9 cellular contexts compared by ENCODE assay signal in genomic region chr5:134567651-134568338, GRCh38. TPM values are rescaled to one million over a fixed set of nuclear protein-coding genes. Genes with fewer than 3 reads are reported as not detected.
DNase-seq lines count a peak whose midpoint lies in the region; ATAC-seq and TF ChIP-seq lines count a peak whose summit lies in the region.
"Had no signal": no experiment of that assay in that cellular context is flagged by ENCODE, and none has a peak within 500 bp of the region (broad histone marks: within the 10 kb centered on the region; RNA-seq: fewer than 3 reads in every experiment).

No MANE protein-coding gene starts in this region.

- H3K27ac ChIP-seq in heart left ventricle (peak overlapping the region in 11 of 12 donors; percentile 74 to 90 (median 84)), skeletal muscle tissue (ENCODE audit: low read depth, low read length) (peak overlapping the region; percentile 59)

- CTCF ChIA-PET in activated CD8-positive, alpha-beta T cell treated with anti-CD3 and anti-CD28 coated beads for 36 hours (lab: Charles Lee) = interaction anchor here (1.2 to 2.7 kb wide), 4 partner anchors 10 to 24 kb away, joined by 3 to 12 read pairs (median 3); no protein-coding TSS in a partner anchor

- H3K27ac Mint-ChIP-seq in activated CD8-positive, alpha-beta T cell treated with anti-CD3 and anti-CD28 coated beads for 36 hours = peak overlapping the region; percentile 72

- intact Hi-C loops in activated CD8-positive, alpha-beta T cell treated with anti-CD3 and anti-CD28 coated beads for 36 hours (cut with micrococcal nuclease) = no loop called here
- intact Hi-C loops in heart left ventricle (cut with DNase I) = loop anchor here in 4 of 10 donors (2.0 to 10.0 kb wide), 3 partner anchors 35 to 133 kb away; no protein-coding TSS in a partner anchor

- TF ChIP-seq POLR2A in heart left ventricle (IDR thresholded peaks at IDR 0.05) = no peak

- H3K27me3 Mint-ChIP-seq in activated CD8-positive, alpha-beta T cell treated with anti-CD3 and anti-CD28 coated beads for 36 hours = no peaks in the 10 kb centered on the region

- H3K9me3 ChIP-seq in heart left ventricle (no peaks in the 10 kb centered on the region), skeletal muscle tissue (ENCODE audit: control insufficient read depth in 3 of 3, low read length in 3 of 3) (no peaks in the 10 kb centered on the region)

- peak; percentile 50 for DNase-seq in GM04503 (ENCODE audit: low read depth)
- no peak for DNase-seq in activated CD8-positive, alpha-beta T cell treated with anti-CD3 and anti-CD28 coated beads for 36 hours
- peak in 2 of 5 donors; percentile 54 to 82 for DNase-seq in heart left ventricle
- no peak for DNase-seq in NCI-H2171 treated with DMSO at 0.1 percent for 48 hours (lab: John Stamatoyannopoulos, UW)
- no peak for DNase-seq in GM19240 (ENCODE audit: insufficient read length, low spot score)
- DNase-seq: NCI-H1092 treated with DMSO at 0.1 percent for 48 hours had no signal

- H3K9ac ChIP-seq in skeletal muscle tissue (ENCODE audit: low read depth in 1 of 3, low read length in 3 of 3) = peak overlapping the region in 1 of 3 donors; percentile 9

- no peak for ATAC-seq in activated CD8-positive, alpha-beta T cell treated with anti-CD3 and anti-CD28 coated beads for 36 hours
- peak; percentile 22 to 74 (median 64) for ATAC-seq in heart left ventricle
- no peak for ATAC-seq in HG03571 (IDR thresholded peaks at IDR 0.05; ENCODE audit: unreplicated experiment)
- ATAC-seq in HG02870 (IDR thresholded peaks at IDR 0.05; ENCODE audit: unreplicated experiment) = no peak

- POLR2A ChIA-PET in activated CD8-positive, alpha-beta T cell treated with anti-CD3 and anti-CD28 coated beads for 36 hours (lab: Charles Lee) = interaction anchor here (1.7 kb wide), 1 partner anchor 9 kb away, joined by 4 read pairs; no protein-coding TSS in a partner anchor

- no peak overlapping the region for H3K4me3 Mint-ChIP-seq in activated CD8-positive, alpha-beta T cell treated with anti-CD3 and anti-CD28 coated beads for 36 hours

- TF ChIP-seq CTCF in activated CD8-positive, alpha-beta T cell treated with anti-CD3 and anti-CD28 coated beads for 36 hours (IDR thresholded peaks at IDR 0.05) = no peak
- TF ChIP-seq CTCF in heart left ventricle (IDR thresholded peaks at IDR 0.05) = no peak

- H3K36me3 ChIP-seq in heart left ventricle (peaks cover 0 to 89% (median 74%) of the 10 kb centered on the region in 9 donors), skeletal muscle tissue (ENCODE audit: control insufficient read depth in 3 of 3, insufficient read depth in 3 of 3, low read length in 3 of 3) (peaks cover 46 to 66% (median 61%) of the 10 kb centered on the region in 3 donors)

- H3K9me3 Mint-ChIP-seq in activated CD8-positive, alpha-beta T cell treated with anti-CD3 and anti-CD28 coated beads for 36 hours = no peaks in the 10 kb centered on the region

- H3K27me3 ChIP-seq in heart left ventricle = no peaks in the 10 kb centered on the region
- no peaks in the 10 kb centered on the region for H3K27me3 ChIP-seq in skeletal muscle tissue (ENCODE audit: control insufficient read depth in 3 of 3, insufficient read depth in 3 of 3, low read length in 3 of 3)

- H3K4me1 Mint-ChIP-seq in activated CD8-positive, alpha-beta T cell treated with anti-CD3 and anti-CD28 coated beads for 36 hours (ENCODE audit: low read depth) = peaks cover 8% of the 10 kb centered on the region

- H3K36me3 Mint-ChIP-seq in activated CD8-positive, alpha-beta T cell treated with anti-CD3 and anti-CD28 coated beads for 36 hours (ENCODE audit: low read depth) = peaks cover 31% of the 10 kb centered on the region

- H3K4me1 ChIP-seq in heart left ventricle (peaks cover 16 to 55% (median 41%) of the 10 kb centered on the region in 12 donors), skeletal muscle tissue (ENCODE audit: control insufficient read depth in 3 of 3, insufficient read depth in 3 of 3, low read length in 3 of 3) (peaks cover 49 to 58% (median 55%) of the 10 kb centered on the region in 3 donors)

- H3K4me3 ChIP-seq in heart left ventricle (no peak overlapping the region), skeletal muscle tissue (ENCODE audit: low read length in 3 of 3) (no peak overlapping the region)

- 52 to 71% (median 59%) methylated on average over 6 of the region's 6 CpGs for WGBS in heart left ventricle, 4 donors

RNA-seq across cellular contexts. Expression of gene JADE2, which starts 42.3 kb away (rescaled TPM):
- total RNA-seq in activated CD8-positive, alpha-beta T cell treated with anti-CD3 and anti-CD28 coated beads for 36 hours = 10 to 100 TPM; 58.7 to 61.2 TPM
- 10 to 100 TPM; 22.8 to 54.8 (median 33.9) TPM for total RNA-seq in heart left ventricle
- polyA plus RNA-seq in heart left ventricle = 10 to 100 TPM in 1 of 2 donors, 1 to 10 TPM in 1; 8.3 to 17.1 TPM
- 1.6 TPM for total RNA-seq in skeletal muscle tissue

Comparison
In these comparisons a context has a peak if more than half of its experiments do, and no peak if none do; other contexts are left out.
1. ATAC-seq: peak in heart left ventricle (4 of 4); none in activated CD8-positive, alpha-beta T cell treated with anti-CD3 and anti-CD28 coated beads for 36 hours (single experiment), HG03571 (single experiment) and HG02870 (single experiment).